In genomic region chr5:32047056-32047455, GRCh38 we compare ENCODE assay signal across 21 cellular contexts.
"Had no signal": no experiment of that assay in that cellular context is flagged by ENCODE, and none has a peak within 500 bp of the region (broad histone marks: within the 10 kb centered on the region; RNA-seq: fewer than 3 reads in every experiment).

No MANE protein-coding gene starts in this region.

- ATAC-seq: heart right ventricle; left cardiac atrium; left lung; mucosa of descending colon; sciatic nerve; stimulated activated memory B cell treated with anti-CD40 and anti-IgM and Interleukin-4, amounts not matched to agents 10 μg/mL and 1 μg/mL and 100 μg/mL, for 72 hours; stimulated activated naive CD8-positive, alpha-beta T cell treated with anti-CD3 and anti-CD28 coated beads, Interleukin-15, Interleukin-2, amounts not matched to agents 100 U/mL and 50 U/mL, for 24 hours had no signal

- DNase-seq: dorsolateral prefrontal cortex; effector CD4-positive, alpha-beta T cell; foreskin melanocyte; glutamatergic neuron; heart right ventricle; hippocampal formation; left cardiac atrium; left lung; mucosa of descending colon; naive B cell; spleen; stimulated activated CD4-positive, alpha-beta T cell treated with anti-CD3 and anti-CD28 coated beads, Interleukin-4, amount 100 ng/mL, for 4 hours; stimulated activated naive CD8-positive, alpha-beta T cell treated with anti-CD3 and anti-CD28 coated beads, Interleukin-15, Interleukin-2, amounts not matched to agents 100 U/mL and 50 U/mL, for 24 hours; upper lobe of left lung had no signal

- H3K4me1 ChIP-seq: left lung, prostate gland, spleen had no signal

- H3K9ac ChIP-seq: neural progenitor cell had no signal

- H3K9me3 ChIP-seq: heart right ventricle, left lung, mucosa of descending colon, prostate gland, right atrium auricular region, spleen, thoracic aorta, tibial nerve, upper lobe of left lung had no signal

- H3K4me2 ChIP-seq: neural progenitor cell had no signal

- H3K27ac ChIP-seq: heart right ventricle, left lung, neural progenitor cell, prostate gland, right atrium auricular region, spleen, upper lobe of left lung had no signal

- H3K36me3 ChIP-seq: neural progenitor cell, prostate gland, spleen, thoracic aorta had no signal

- H2AFZ ChIP-seq: neural progenitor cell had no signal

- H3K27me3 ChIP-seq: dorsolateral prefrontal cortex, heart right ventricle, left lung, neural progenitor cell, right atrium auricular region, spleen, tibial nerve, upper lobe of left lung had no signal

- H3K4me3 ChIP-seq: dorsolateral prefrontal cortex, heart right ventricle, left lung, mucosa of descending colon, neural progenitor cell, prostate gland, right atrium auricular region, spleen, thoracic aorta, tibial nerve, upper lobe of left lung had no signal
